ENCODE assay signal across 25 cellular contexts in genomic region chr17:68221786-68222185, GRCh38. TPM values are rescaled to one million over a fixed set of nuclear protein-coding genes. Genes with fewer than 3 reads are reported as not detected.
DNase-seq lines count a peak whose midpoint lies in the region; ATAC-seq and TF ChIP-seq lines count a peak whose summit lies in the region.
"Had no signal": no experiment of that assay in that cellular context is flagged by ENCODE, and none has a peak within 500 bp of the region (broad histone marks: within the 10 kb centered on the region; RNA-seq: fewer than 3 reads in every experiment).

No MANE protein-coding gene starts in this region.

- no peak overlapping the region for H2AFZ ChIP-seq in Karpas-422 (ENCODE audit: low read length)

- peak overlapping the region in 6 of 8 donors; percentile 55 to 87 (median 74) for H3K27ac Mint-ChIP-seq in CD8-positive, alpha-beta memory T cell
- peak overlapping the region; percentile 87 to 100 (median 96) for H3K27ac Mint-ChIP-seq in immature natural killer cell
- peak overlapping the region; percentile 60 for H3K27ac Mint-ChIP-seq in stimulated activated effector memory CD8-positive, alpha-beta T cell treated with anti-CD3 and anti-CD28 coated beads, Interleukin-12 subunit alpha, Interleukin-12 subunit beta, amount 100 ng/mL, for 72 hours
- no peak overlapping the region for H3K27ac Mint-ChIP-seq in HFFc6
- H3K27ac Mint-ChIP-seq: activated CD8-positive, alpha-beta T cell treated with anti-CD3 and anti-CD28 coated beads, Interleukin-2, amount 10 ng/mL, durations not matched to agents 7 days and 5 days; activated naive CD8-positive, alpha-beta T cell treated with anti-CD3 and anti-CD28 coated beads, Interleukin-2, amount 10 ng/mL, durations not matched to agents 7 days and 5 days; mesothelial cell of epicardium had no signal

- no peak overlapping the region for H3K9ac ChIP-seq in Karpas-422 (ENCODE audit: low read length)

- H3K27ac ChIP-seq in CD8-positive, alpha-beta memory T cell (ENCODE audit: low read depth, low read length): no peak overlapping the region
- H3K27ac ChIP-seq in Karpas-422 (ENCODE audit: low read length): peak overlapping the region; percentile 50
- H3K27ac ChIP-seq: C4-2B, left ventricle myocardium inferior, SJSA1, tibial nerve had no signal

- POLR2A ChIA-PET in CD8-positive, alpha-beta memory T cell (lab: Charles Lee): interaction anchor here (1.2 kb wide), 1 partner anchor 16 kb away, joined by 3 read pairs; no protein-coding TSS in a partner anchor

- peaks cover 0 to 42% (median 8%) of the 10 kb centered on the region in 3 donors for H3K36me3 Mint-ChIP-seq in CD8-positive, alpha-beta memory T cell
- peaks cover 5 to 33% (median 8%) of the 10 kb centered on the region in 3 donors for H3K36me3 Mint-ChIP-seq in immature natural killer cell
- peaks cover 40% of the 10 kb centered on the region for H3K36me3 Mint-ChIP-seq in stimulated activated effector memory CD8-positive, alpha-beta T cell treated with anti-CD3 and anti-CD28 coated beads, Interleukin-12 subunit alpha, Interleukin-12 subunit beta, amount 100 ng/mL, for 72 hours
- no peaks in the 10 kb centered on the region for H3K36me3 Mint-ChIP-seq in HFFc6 (ENCODE audit: low read depth)

- no peaks in the 10 kb centered on the region for H3K27me3 Mint-ChIP-seq in CD8-positive, alpha-beta memory T cell
- peaks cover 2 to 25% (median 5%) of the 10 kb centered on the region in 3 donors for H3K27me3 Mint-ChIP-seq in immature natural killer cell (ENCODE audit: low read depth in 3 of 3)
- no peaks in the 10 kb centered on the region for H3K27me3 Mint-ChIP-seq in HFFc6 (ENCODE audit: insufficient read depth)
- H3K27me3 Mint-ChIP-seq: activated naive CD8-positive, alpha-beta T cell treated with anti-CD3 and anti-CD28 coated beads, Interleukin-2, amount 10 ng/mL, durations not matched to agents 7 days and 5 days; naive thymus-derived CD8-positive, alpha-beta T cell had no signal

- H3K9me3 ChIP-seq in CD8-positive, alpha-beta memory T cell (ENCODE audit: low read length): no peaks in the 10 kb centered on the region
- no peaks in the 10 kb centered on the region for H3K9me3 ChIP-seq in Karpas-422 (ENCODE audit: low read length)
- H3K9me3 ChIP-seq: left ventricle myocardium inferior, SJSA1, tibial nerve had no signal

- DNase-seq in CD8-positive, alpha-beta memory T cell: no peak
- DNase-seq in Karpas-422: no peak
- DNase-seq in immature natural killer cell: peak in 1 of 3 donors; percentile 26
- DNase-seq in stimulated activated effector memory CD8-positive, alpha-beta T cell treated with anti-CD3 and anti-CD28 coated beads, Interleukin-12 subunit alpha, Interleukin-12 subunit beta, amount 100 ng/mL, for 72 hours (ENCODE audit: low spot score in 2 of 2): no peak
- no peak for DNase-seq in left ventricle myocardium superior
- no peak for DNase-seq in HFFc6
- no peak for DNase-seq in NCI-H1436 treated with DMSO at 0.1 percent for 48 hours (lab: John Stamatoyannopoulos, UW)
- DNase-seq: activated CD8-positive, alpha-beta T cell treated with anti-CD3 and anti-CD28 coated beads, Interleukin-2, amount 10 ng/mL, durations not matched to agents 7 days and 5 days; activated effector memory CD4-positive, alpha-beta T cell treated with anti-CD3 and anti-CD28 coated beads, Interleukin-2, amount 50 U/mL, for 16 hours; activated naive CD8-positive, alpha-beta T cell treated with anti-CD3 and anti-CD28 coated beads, Interleukin-2, amount 10 ng/mL, durations not matched to agents 7 days and 5 days; caudate nucleus; dermis blood vessel endothelial cell; H7; hypothalamus; left ventricle myocardium inferior; naive thymus-derived CD8-positive, alpha-beta T cell; NCI-H1105; NCI-H2029; NCI-H526 treated with DMSO at 0.1 percent for 48 hours; T-helper 1 cell had no signal

- H3K36me3 ChIP-seq in CD8-positive, alpha-beta memory T cell (ENCODE audit: insufficient read depth, low read length): no peaks in the 10 kb centered on the region
- H3K36me3 ChIP-seq in Karpas-422 (ENCODE audit: insufficient read depth, low read length): peaks cover 11% of the 10 kb centered on the region; the same call in 1 of the 2 replicates
- H3K36me3 ChIP-seq: left ventricle myocardium inferior, SJSA1 had no signal

- intact Hi-C loops in left ventricle myocardium superior (cut with micrococcal nuclease): no loop called here

- H3K9me2 ChIP-seq in Karpas-422 (replicated peaks; ENCODE audit: insufficient read depth, low read length): no peaks in the 10 kb centered on the region

- no peaks in the 10 kb centered on the region for H4K20me1 ChIP-seq in Karpas-422 (ENCODE audit: insufficient read depth, low read depth, low read length)

- no peak overlapping the region for H3K4me3 ChIP-seq in CD8-positive, alpha-beta memory T cell (ENCODE audit: low read length)
- H3K4me3 ChIP-seq in Karpas-422 (ENCODE audit: low read length): no peak overlapping the region
- H3K4me3 ChIP-seq: K562, left ventricle myocardium inferior, SJSA1, tibial nerve had no signal

- CTCF ChIA-PET in CD8-positive, alpha-beta memory T cell (lab: Charles Lee): interaction anchor here (1.2 to 2.2 kb wide), 2 partner anchors 17 to 21 kb away, joined by 3 to 9 read pairs; no protein-coding TSS in a partner anchor

- peaks cover 25 to 60% (median 33%) of the 10 kb centered on the region in 3 donors for H3K4me1 Mint-ChIP-seq in CD8-positive, alpha-beta memory T cell
- H3K4me1 Mint-ChIP-seq in immature natural killer cell: peaks cover 70 to 83% of the 10 kb centered on the region in 2 donors
- peaks cover 29% of the 10 kb centered on the region for H3K4me1 Mint-ChIP-seq in stimulated activated effector memory CD8-positive, alpha-beta T cell treated with anti-CD3 and anti-CD28 coated beads, Interleukin-12 subunit alpha, Interleukin-12 subunit beta, amount 100 ng/mL, for 72 hours
- H3K4me1 Mint-ChIP-seq in HFFc6 (ENCODE audit: low read depth): no peaks in the 10 kb centered on the region
- H3K4me1 Mint-ChIP-seq: activated naive CD8-positive, alpha-beta T cell treated with anti-CD3 and anti-CD28 coated beads, Interleukin-2, amount 10 ng/mL, durations not matched to agents 7 days and 5 days had no signal

- H3K27me3 ChIP-seq in CD8-positive, alpha-beta memory T cell (ENCODE audit: insufficient read depth, low read length, poor library complexity, severe bottlenecking): no peaks in the 10 kb centered on the region
- no peaks in the 10 kb centered on the region for H3K27me3 ChIP-seq in Karpas-422 (ENCODE audit: low read length)
- H3K27me3 ChIP-seq: SJSA1, tibial nerve had no signal

- no peak for TF ChIP-seq CTCF in HFFc6 (IDR thresholded peaks at IDR 0.05)

- no peaks in the 10 kb centered on the region for H3K4me1 ChIP-seq in CD8-positive, alpha-beta memory T cell (ENCODE audit: insufficient read depth, low read length)
- peaks cover 52% of the 10 kb centered on the region for H3K4me1 ChIP-seq in Karpas-422 (ENCODE audit: low read length)
- H3K4me1 ChIP-seq: left ventricle myocardium inferior, SJSA1, tibial nerve had no signal

- H3K79me2 ChIP-seq in Karpas-422 (ENCODE audit: low read length): peaks cover 65% of the 10 kb centered on the region

- ATAC-seq in stimulated activated effector memory CD8-positive, alpha-beta T cell treated with anti-CD3 and anti-CD28 coated beads, Interleukin-12 subunit alpha, Interleukin-12 subunit beta, amount 100 ng/mL, for 72 hours: no peak
- no peak for ATAC-seq in left ventricle myocardium superior
- ATAC-seq: activated CD8-positive, alpha-beta T cell treated with anti-CD3 and anti-CD28 coated beads, Interleukin-2, amount 10 ng/mL, durations not matched to agents 7 days and 5 days; K562; naive thymus-derived CD8-positive, alpha-beta T cell had no signal

- H3K9me3 Mint-ChIP-seq in CD8-positive, alpha-beta memory T cell: no peaks in the 10 kb centered on the region
- H3K9me3 Mint-ChIP-seq in immature natural killer cell: no peaks in the 10 kb centered on the region
- no peaks in the 10 kb centered on the region for H3K9me3 Mint-ChIP-seq in stimulated activated effector memory CD8-positive, alpha-beta T cell treated with anti-CD3 and anti-CD28 coated beads, Interleukin-12 subunit alpha, Interleukin-12 subunit beta, amount 100 ng/mL, for 72 hours
- no peaks in the 10 kb centered on the region for H3K9me3 Mint-ChIP-seq in HFFc6
- H3K9me3 Mint-ChIP-seq: activated naive CD8-positive, alpha-beta T cell treated with anti-CD3 and anti-CD28 coated beads, Interleukin-2, amount 10 ng/mL, durations not matched to agents 7 days and 5 days; mesothelial cell of epicardium had no signal

- no peak overlapping the region for H3K4me2 ChIP-seq in Karpas-422 (ENCODE audit: low read depth, low read length, poor library complexity, severe bottlenecking)

- H3K4me3 Mint-ChIP-seq in CD8-positive, alpha-beta memory T cell: no peak overlapping the region
- H3K4me3 Mint-ChIP-seq in immature natural killer cell (peak overlapping the region in 4 of 5 donors; percentile 10 to 100 (median 90)), HFFc6 (no peak overlapping the region)
- no peak overlapping the region for H3K4me3 Mint-ChIP-seq in stimulated activated effector memory CD8-positive, alpha-beta T cell treated with anti-CD3 and anti-CD28 coated beads, Interleukin-12 subunit alpha, Interleukin-12 subunit beta, amount 100 ng/mL, for 72 hours
- H3K4me3 Mint-ChIP-seq: activated CD8-positive, alpha-beta T cell treated with anti-CD3 and anti-CD28 coated beads, Interleukin-2, amount 10 ng/mL, durations not matched to agents 7 days and 5 days; activated naive CD8-positive, alpha-beta T cell treated with anti-CD3 and anti-CD28 coated beads, Interleukin-2, amount 10 ng/mL, durations not matched to agents 7 days and 5 days; mesothelial cell of epicardium had no signal

RNA-seq across cellular contexts. Expression of gene AMZ2, which starts 26.1 kb away (rescaled TPM):
- 100 to 1,000 TPM; 113 to 118 TPM for total RNA-seq in CD8-positive, alpha-beta memory T cell
- 141 TPM for polyA plus RNA-seq in CD8-positive, alpha-beta memory T cell
- total RNA-seq in Karpas-422 (2014; rRNA removed; shearing (Covaris generic); ENCODE audit: low replicate concordance): 66.7 and 136 TPM in 2 replicates
- polyA plus RNA-seq in immature natural killer cell: 100 to 1,000 TPM; 146 to 193 (median 169) TPM
- total RNA-seq in left ventricle myocardium superior: 92.1 TPM
- total RNA-seq in HFFc6 (2021; fragmentation: NEBNext Ultra II Directional; extraction: Animal tissue kit (Norgen Biotek cat#: 25700)): 100 to 1,000 TPM; 108 to 127 (median 123) TPM

Comparison
In these comparisons a context has a peak if more than half of its experiments do, and no peak if none do; other contexts are left out.
1. H3K4me3 Mint-ChIP-seq: peak in immature natural killer cell (4 of 5); none in CD8-positive, alpha-beta memory T cell (0 of 7), stimulated activated effector memory CD8-positive, alpha-beta T cell treated with anti-CD3 and anti-CD28 coated beads, Interleukin-12 subunit alpha, Interleukin-12 subunit beta, amount 100 ng/mL, for 72 hours (single experiment) and HFFc6 (single experiment).